8 cellular contexts compared by ENCODE assay signal in genomic region chr17:28745777-28746473, GRCh38. TPM values are rescaled to one million over a fixed set of nuclear protein-coding genes. Genes with fewer than 3 reads are reported as not detected.
DNase-seq lines count a peak whose midpoint lies in the region; ATAC-seq and TF ChIP-seq lines count a peak whose summit lies in the region.

No MANE protein-coding gene starts in this region.

- peaks cover 46% of the 10 kb centered on the region for H3K4me1 Mint-ChIP-seq in activated naive CD4-positive, alpha-beta T cell treated with anti-CD3 and anti-CD28 coated beads, Interleukin-2, amount 10 ng/mL, durations not matched to agents 7 days and 5 days

- H3K27me3 ChIP-seq in left lung (peaks cover 0 to 22% of the 10 kb centered on the region in 2 donors), tibial artery (no peaks in the 10 kb centered on the region)

- peak overlapping the region; percentile 71 for H3K27ac Mint-ChIP-seq in activated naive CD4-positive, alpha-beta T cell treated with anti-CD3 and anti-CD28 coated beads, Interleukin-2, amount 10 ng/mL, durations not matched to agents 7 days and 5 days

- CTCF ChIA-PET in activated naive CD4-positive, alpha-beta T cell treated with anti-CD3 and anti-CD28 coated beads, Interleukin-2, amount 10 ng/mL, durations not matched to agents 7 days and 5 days (lab: Charles Lee), result interaction anchor here (1.5 to 15.0 kb wide), 3 partner anchors 18 to 33 kb away, joined by 4 to 415 read pairs (median 21); partner anchors contain the start of genes NEK8, RPL23A and TLCD1

- H3K36me3 Mint-ChIP-seq in activated naive CD4-positive, alpha-beta T cell treated with anti-CD3 and anti-CD28 coated beads, Interleukin-2, amount 10 ng/mL, durations not matched to agents 7 days and 5 days, result peaks cover 13% of the 10 kb centered on the region

- no peak for TF ChIP-seq CTCF in left lung (IDR thresholded peaks at IDR 0.05)
- no peak for TF ChIP-seq CTCF in tibial artery (IDR thresholded peaks at IDR 0.05)

- peak overlapping the region; percentile 89 for H3K4me3 Mint-ChIP-seq in activated naive CD4-positive, alpha-beta T cell treated with anti-CD3 and anti-CD28 coated beads, Interleukin-2, amount 10 ng/mL, durations not matched to agents 7 days and 5 days

- H3K9me3 ChIP-seq in left lung, result no peaks in the 10 kb centered on the region
- H3K9me3 ChIP-seq in tibial artery, result no peaks in the 10 kb centered on the region

- intact Hi-C loops in left lung (cut with DNase I) (no loop called here), tibial artery (cut with DNase I; ENCODE audit: low total_unique reads) (loop anchor here (10.0 kb wide), 1 partner anchor 59 kb away; no protein-coding TSS in a partner anchor)

- H3K36me3 ChIP-seq in left lung (peaks cover 0 to 29% of the 10 kb centered on the region in 2 donors), tibial artery (peaks cover 0 to 26% (median 23%) of the 10 kb centered on the region in 3 donors)

- no peaks in the 10 kb centered on the region for H3K9me3 Mint-ChIP-seq in activated naive CD4-positive, alpha-beta T cell treated with anti-CD3 and anti-CD28 coated beads, Interleukin-2, amount 10 ng/mL, durations not matched to agents 7 days and 5 days

- ATAC-seq in left lung, result peak; percentile 5
- no peak for ATAC-seq in GM18858 (IDR thresholded peaks at IDR 0.05; ENCODE audit: unreplicated experiment)
- no peak for ATAC-seq in GM21367 (IDR thresholded peaks at IDR 0.05; ENCODE audit: unreplicated experiment)

- H3K4me1 ChIP-seq in left lung, result peaks cover 40 to 84% of the 10 kb centered on the region in 2 donors
- H3K4me1 ChIP-seq in tibial artery, result peaks cover 0 to 82% (median 47%) of the 10 kb centered on the region in 4 donors

- H3K27ac ChIP-seq in angular gyrus (ENCODE audit: low read depth, low read length), result peak overlapping the region; percentile 97
- peak overlapping the region; percentile 89 to 94 for H3K27ac ChIP-seq in left lung
- peak overlapping the region; percentile 81 to 83 for H3K27ac ChIP-seq in tibial artery

- peak overlapping the region; percentile 69 to 73 for H3K4me3 ChIP-seq in left lung
- H3K4me3 ChIP-seq in tibial artery, result peak overlapping the region; percentile 63 to 73

- no peak for DNase-seq in activated naive CD4-positive, alpha-beta T cell treated with anti-CD3 and anti-CD28 coated beads, Interleukin-2, amount 10 ng/mL, durations not matched to agents 7 days and 5 days
- DNase-seq in activated naive CD4-positive, alpha-beta T cell treated with Interleukin-2 at 50 U/mL for 16 hours, result no peak
- DNase-seq in left lung (peak; percentile 60 to 84), tibial artery (no peak), NOMO-1 (lab: John Stamatoyannopoulos, UW; ENCODE audit: unreplicated experiment in 2 of 2) (no peak)

- H3K27me3 Mint-ChIP-seq in activated naive CD4-positive, alpha-beta T cell treated with anti-CD3 and anti-CD28 coated beads, Interleukin-2, amount 10 ng/mL, durations not matched to agents 7 days and 5 days, result no peaks in the 10 kb centered on the region

RNA-seq across cellular contexts. Expression of gene TRAF4, which starts 2.1 kb away (rescaled TPM):
- 10 to 100 TPM; 66.1 to 81.7 TPM for total RNA-seq in left lung

RNA-seq across cellular contexts. Expression of gene NEK8, which starts 17.3 kb away (rescaled TPM):
- 1 to 10 TPM; 5.6 to 7.5 TPM for total RNA-seq in left lung

RNA-seq across cellular contexts. Expression of gene TLCD1, which starts 19.9 kb away (rescaled TPM):
- 10 to 100 TPM; 18.4 to 20.7 TPM for total RNA-seq in left lung

RNA-seq across cellular contexts. Expression of gene RPL23A, which starts 26.1 kb away (rescaled TPM):
- total RNA-seq in left lung, result 1,000 to 10,000 TPM; 1,170 to 1,265 TPM

RNA-seq across cellular contexts. Expression of gene RAB34, which starts 28.3 kb away (rescaled TPM):
- total RNA-seq in left lung, result 10 to 100 TPM; 79.4 to 79.5 TPM

Comparison
In these comparisons a context has a peak if more than half of its experiments do, and no peak if none do; other contexts are left out.
1. DNase-seq: peak in left lung (2 of 2); none in activated naive CD4-positive, alpha-beta T cell treated with anti-CD3 and anti-CD28 coated beads, Interleukin-2, amount 10 ng/mL, durations not matched to agents 7 days and 5 days (single experiment), activated naive CD4-positive, alpha-beta T cell treated with Interleukin-2 at 50 U/mL for 16 hours (single experiment), tibial artery (0 of 2) and NOMO-1 (0 of 2).
2. Peak in every context shown above with its lines, with median percentiles within 50 percentile points of each other: H3K27ac ChIP-seq.